7 cellular contexts compared by ENCODE assay signal in the genomic region with DNA sequence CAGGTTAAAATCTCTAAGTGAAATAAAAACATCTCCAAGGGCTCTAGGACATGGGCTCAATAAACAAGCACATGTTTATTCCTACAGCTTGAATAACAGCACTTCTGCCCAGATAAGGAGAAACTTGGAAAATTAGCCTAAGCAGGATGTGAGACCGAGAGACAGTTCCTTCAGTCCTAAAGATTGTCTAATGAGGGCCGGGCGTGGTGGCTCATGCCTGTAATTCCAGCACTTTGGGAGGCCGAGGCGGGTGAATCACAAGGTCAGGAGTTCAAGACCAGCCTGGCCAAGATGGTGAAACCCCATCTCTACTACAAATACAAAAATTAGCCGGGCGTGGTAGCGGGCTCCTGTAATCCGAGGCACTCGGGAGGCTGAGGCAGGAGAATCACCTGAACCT.
DNase-seq lines count a peak whose midpoint lies in the region; TF ChIP-seq lines count a peak whose summit lies in the region.
"Not testable (repeated sequence)": the region's sequence is repeated elsewhere in the genome, so short reads cannot be mapped to it uniquely, and the experiment has no call there.

No MANE protein-coding gene starts in this region.

- peak; percentile 5 for DNase-seq in HFFc6
- DNase-seq in NCI-H226: peak; percentile 23
- peak; percentile 45 for DNase-seq in amniotic epithelial cell (ENCODE audit: low read depth)
- not testable (repeated sequence) for DNase-seq in chondrocyte (ENCODE audit: low spot score); osteocyte (ENCODE audit: extremely low spot score, unreplicated experiment)
- peak; percentile 32 for DNase-seq in mesenchymal stem cell

- not testable (repeated sequence) for H3K36me3 Mint-ChIP-seq in HFFc6 (ENCODE audit: low read depth); chondrocyte (ENCODE audit: low read depth); osteocyte (ENCODE audit: unreplicated experiment)

- H3K4me3 Mint-ChIP-seq in HFFc6; chondrocyte (ENCODE audit: unreplicated experiment); osteocyte (ENCODE audit: unreplicated experiment): not testable (repeated sequence)

- H3K9me3 ChIP-seq in mesenchymal stem cell (ENCODE audit: control insufficient read depth, low read length): not testable (repeated sequence)

- H3K79me1 ChIP-seq in mesenchymal stem cell (replicated peaks; ENCODE audit: low read length, poor library complexity, severe bottlenecking): not testable (repeated sequence)

- H3K27ac ChIP-seq in mesenchymal stem cell (ENCODE audit: low read length, poor library complexity, severe bottlenecking): not testable (repeated sequence)
- peak overlapping the region; percentile 38 for H3K27ac ChIP-seq in urinary bladder (ENCODE audit: low read depth)

- H2BK120ac ChIP-seq in mesenchymal stem cell (ENCODE audit: low read depth, low read length): not testable (repeated sequence)

- not testable (repeated sequence) for H3K9me3 Mint-ChIP-seq in HFFc6; chondrocyte (ENCODE audit: low read depth); osteocyte (ENCODE audit: unreplicated experiment)

- H3K4ac ChIP-seq in mesenchymal stem cell (ENCODE audit: low read depth in 1 of 2, low read length in 2 of 2): not testable (repeated sequence)

- TF ChIP-seq CTCF in HFFc6 (IDR thresholded peaks at IDR 0.05); chondrocyte (IDR thresholded peaks at IDR 0.05); osteocyte (IDR thresholded peaks at IDR 0.05): not testable (repeated sequence)

- WGBS in mesenchymal stem cell: 73% methylated on average over 10 of the region's 10 CpGs
- 82% methylated on average over 10 of the region's 10 CpGs for WGBS in urinary bladder

- H3K27me3 Mint-ChIP-seq in HFFc6 (ENCODE audit: insufficient read depth); chondrocyte (ENCODE audit: low read depth); osteocyte (ENCODE audit: unreplicated experiment): not testable (repeated sequence)

- H3K4me1 Mint-ChIP-seq in HFFc6 (ENCODE audit: low read depth) (peaks cover 12% of the 10 kb centered on the region; the same call in 1 of the 2 replicates), chondrocyte (ENCODE audit: low read depth) (peaks cover 27% of the 10 kb centered on the region), osteocyte (ENCODE audit: unreplicated experiment) (peaks cover 23% of the 10 kb centered on the region)

- H2BK15ac ChIP-seq in mesenchymal stem cell (ENCODE audit: low read depth, poor library complexity, severe bottlenecking): not testable (repeated sequence)

- H3K18ac ChIP-seq in mesenchymal stem cell (ENCODE audit: low read depth in 1 of 2, low read length in 2 of 2): not testable (repeated sequence)

- not testable (repeated sequence) for H3K4me1 ChIP-seq in mesenchymal stem cell (ENCODE audit: control insufficient read depth, insufficient read depth, low read depth, low read length); urinary bladder (ENCODE audit: insufficient read depth)

- H3K4me3 ChIP-seq in mesenchymal stem cell (ENCODE audit: insufficient read depth in 1 of 2, low read depth in 1 of 2, low read length in 2 of 2); urinary bladder (ENCODE audit: low read depth, low read length): not testable (repeated sequence)

- H2AK5ac ChIP-seq in mesenchymal stem cell (ENCODE audit: low read length, severe bottlenecking): not testable (repeated sequence)

- H4K8ac ChIP-seq in mesenchymal stem cell (ENCODE audit: low read length): not testable (repeated sequence)

- H3K14ac ChIP-seq in mesenchymal stem cell (ENCODE audit: low read length in 2 of 2): not testable (repeated sequence)

- H3K9ac ChIP-seq in mesenchymal stem cell (ENCODE audit: low read length): not testable (repeated sequence)

- not testable (repeated sequence) for H3K23ac ChIP-seq in mesenchymal stem cell (ENCODE audit: low read length in 2 of 2)

- not testable (repeated sequence) for H2AFZ ChIP-seq in mesenchymal stem cell (ENCODE audit: low read depth, low read length)

- H2BK5ac ChIP-seq in mesenchymal stem cell (ENCODE audit: low read depth, low read length, poor library complexity, severe bottlenecking): not testable (repeated sequence)

- not testable (repeated sequence) for H3K27me3 ChIP-seq in mesenchymal stem cell (ENCODE audit: control insufficient read depth in 1 of 2, insufficient read depth in 1 of 2, low read length in 2 of 2)

- H2BK12ac ChIP-seq in mesenchymal stem cell (ENCODE audit: low read length in 2 of 2): not testable (repeated sequence)

- H3K27ac Mint-ChIP-seq in HFFc6: not testable (repeated sequence)
- H3K27ac Mint-ChIP-seq in chondrocyte (ENCODE audit: unreplicated experiment) (peak overlapping the region; percentile 24), osteocyte (ENCODE audit: unreplicated experiment) (peak overlapping the region; percentile 59)

- not testable (repeated sequence) for H4K91ac ChIP-seq in mesenchymal stem cell (ENCODE audit: low read length)

- H3K36me3 ChIP-seq in mesenchymal stem cell (ENCODE audit: control insufficient read depth in 1 of 2, insufficient read depth in 2 of 2, low read depth in 1 of 2, low read length in 2 of 2); urinary bladder (ENCODE audit: insufficient read depth): not testable (repeated sequence)

- H3K4me2 ChIP-seq in mesenchymal stem cell (ENCODE audit: low read length, poor library complexity, severe bottlenecking): not testable (repeated sequence)
